Comparison of ENCODE assay signal across 12 cellular contexts in the genomic region with DNA sequence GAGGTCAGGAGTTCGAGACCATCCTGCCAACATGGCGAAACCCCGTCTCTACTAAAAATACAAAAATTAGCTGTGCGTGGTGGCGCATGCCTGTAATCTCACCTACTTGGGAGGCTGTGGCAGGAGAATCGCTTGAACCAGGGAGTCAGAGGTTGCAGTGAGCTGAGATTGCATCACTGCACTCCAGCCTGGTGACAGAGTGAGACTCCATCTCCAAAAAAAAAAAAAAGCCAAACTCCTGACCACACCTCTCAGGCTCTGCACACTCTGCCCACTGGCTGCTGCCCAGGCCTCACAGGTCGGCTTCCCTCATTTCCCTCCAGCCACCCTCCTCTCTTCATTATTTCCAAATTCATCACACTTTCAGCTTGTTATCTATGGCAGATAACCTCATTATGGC. TPM values are rescaled to one million over a fixed set of nuclear protein-coding genes. Genes with fewer than 3 reads are reported as not detected.
"Had no signal": no experiment of that assay in that cellular context is flagged by ENCODE, and none has a peak within 500 bp of the region (broad histone marks: within the 10 kb centered on the region; RNA-seq: fewer than 3 reads in every experiment).

No MANE protein-coding gene starts in this region.

RNA-seq across cellular contexts. Expression of gene ZG16, which starts 5.7 kb away (rescaled TPM):
- total RNA-seq: activated CD4-positive, alpha-beta memory T cell treated with anti-CD3 and anti-CD28 coated beads, Interleukin-2, amount 10 ng/mL, durations not matched to agents 7 days and 5 days; activated CD4-positive, alpha-beta T cell treated with anti-CD3 and anti-CD28 coated beads, Interleukin-2, amount 10 ng/mL, durations not matched to agents 7 days and 5 days; activated naive CD4-positive, alpha-beta T cell treated with anti-CD3 and anti-CD28 coated beads, Interleukin-2, amount 50 U/mL, for 72 hours; activated naive CD8-positive, alpha-beta T cell treated with anti-CD3 and anti-CD28 coated beads, Interleukin-2, amount 10 ng/mL, durations not matched to agents 7 days and 5 days; activated T-cell treated with anti-CD3 and anti-CD28 coated beads, Interleukin-2, amount 50 U/mL, for 72 hours; cardiac muscle cell; dermis microvascular lymphatic vessel endothelial cell; endothelial cell of umbilical vein; esophagus squamous epithelium; fibroblast of lung; frontal cortex; T-helper 1 cell treated with Interleukin-12 subunit alpha and Interleukin-12 subunit beta and Interleukin-4 antibody, amounts not matched to agents 30 ng/mL and 1 ng/mL, for 36 hours had no signal
- polyA plus RNA-seq: cardiac muscle cell, endothelial cell of umbilical vein, fibroblast of lung had no signal

RNA-seq across cellular contexts. Expression of gene C16orf54, which starts 26.5 kb away (rescaled TPM):
- total RNA-seq: cardiac muscle cell, dermis microvascular lymphatic vessel endothelial cell, endothelial cell of umbilical vein, fibroblast of lung had no signal
- polyA plus RNA-seq: cardiac muscle cell, endothelial cell of umbilical vein, fibroblast of lung had no signal

RNA-seq across cellular contexts. Expression of gene PRRT2, which starts 39.7 kb away (rescaled TPM):
- total RNA-seq: dermis microvascular lymphatic vessel endothelial cell had no signal
